Comparison of ENCODE assay signal across 18 cellular contexts in the genomic region with DNA sequence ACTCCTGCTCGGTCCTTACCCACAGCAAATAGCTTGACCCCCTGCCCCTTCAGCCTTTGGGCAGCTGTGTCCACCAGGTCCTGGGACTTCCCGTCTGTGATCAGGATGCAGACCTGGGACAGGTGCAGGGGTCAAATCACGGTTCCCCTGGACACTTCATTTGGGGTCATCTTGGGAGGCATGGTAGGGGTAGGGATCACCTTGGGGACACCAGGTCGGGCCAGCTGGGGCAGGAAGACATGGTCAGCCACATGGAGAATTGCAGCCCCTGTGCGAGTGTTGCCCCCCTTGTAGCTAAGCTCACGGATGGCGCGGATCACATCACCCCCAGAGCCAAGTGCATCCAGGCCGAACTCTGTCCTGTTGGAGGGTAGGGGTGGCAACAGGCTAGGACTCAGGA. TPM values are rescaled to one million over a fixed set of nuclear protein-coding genes. Genes with fewer than 3 reads are reported as not detected.
A peak's percentile ranks its signal among the peaks of the same experiment; 100 is the strongest.
DNase-seq lines count a peak whose midpoint lies in the region; ATAC-seq, FAIRE-seq and TF ChIP-seq lines count a peak whose summit lies in the region.
"Had no signal": no experiment of that assay in that cellular context is flagged by ENCODE, and none has a peak within 500 bp of the region (broad histone marks: within the 10 kb centered on the region; RNA-seq: fewer than 3 reads in every experiment).

No MANE protein-coding gene starts in this region.

- POLR2A ChIA-PET in A549 (lab: Yijun Ruan, JAX) (no interaction called here), GM10248 (lab: Yijun Ruan, JAX) (no interaction called here)
- POLR2A ChIA-PET in naive thymus-derived CD8-positive, alpha-beta T cell (lab: Charles Lee), result no interaction called here

- TF ChIP-seq RAD21 in A549 (conservative IDR thresholded peaks at IDR 0.05 in 1 of 2, IDR thresholded peaks at IDR 0.05 in 1 of 2), result no peak

- in situ Hi-C loops in astrocyte of the spinal cord (cut with HindIII; ENCODE audit: low sequenced_read_pairs), result no loop called here

- H3K27me3 Mint-ChIP-seq in naive thymus-derived CD8-positive, alpha-beta T cell, result peaks cover 16 to 70% (median 42%) of the 10 kb centered on the region in 5 donors

- no peak for TF ChIP-seq EP300 in A549 (IDR thresholded peaks at IDR 0.05)

- peak overlapping the region in 1 of 10 donors; percentile 56 for H3K27ac Mint-ChIP-seq in naive thymus-derived CD8-positive, alpha-beta T cell
- H3K27ac Mint-ChIP-seq: CD8-positive, alpha-beta memory T cell had no signal

- peak overlapping the region; percentile 96 for H3K4me2 ChIP-seq in A549

- H3K36me3 Mint-ChIP-seq in naive thymus-derived CD8-positive, alpha-beta T cell, result peaks cover 0 to 2% (median 0%) of the 10 kb centered on the region in 3 donors

- no peaks in the 10 kb centered on the region for H3K9me3 ChIP-seq in A549
- H3K9me3 ChIP-seq: BE2C, Peyer's patch, SJCRH30 had no signal

- H3K9me3 Mint-ChIP-seq in naive thymus-derived CD8-positive, alpha-beta T cell, result no peaks in the 10 kb centered on the region
- H3K9me3 Mint-ChIP-seq: CD8-positive, alpha-beta memory T cell had no signal

- CTCF ChIA-PET in A549 (lab: Yijun Ruan, JAX), result interaction anchor here (0.6 to 1.8 kb wide), 2 partner anchors 42 to 59 kb away, joined by 3 to 7 read pairs; a partner anchor contains a TSS
- CTCF ChIA-PET in GM10248 (lab: Yijun Ruan, JAX), result no interaction called here

- no peak overlapping the region for H3K4me3 Mint-ChIP-seq in naive thymus-derived CD8-positive, alpha-beta T cell
- H3K4me3 Mint-ChIP-seq: CD8-positive, alpha-beta memory T cell had no signal

- TF ChIP-seq CTCF in A549 (IDR thresholded peaks at IDR 0.05) (no peak), HFF-Myc (IDR thresholded peaks at IDR 0.05; ENCODE audit: low read depth, low read length, missing control alignments) (no peak), astrocyte of the spinal cord (IDR thresholded peaks at IDR 0.05; ENCODE audit: low read depth, low read length) (no peak), kidney epithelial cell (IDR thresholded peaks at IDR 0.05; ENCODE audit: insufficient read depth, low read length, poor library complexity, severe bottlenecking) (no peak), GM10248 (IDR thresholded peaks at IDR 0.05; ENCODE audit: control extremely low read depth, extremely low read depth, low read depth, missing control alignments) (no peak)

- peaks cover 5 to 17% (median 9%) of the 10 kb centered on the region in 4 donors for H3K4me1 Mint-ChIP-seq in naive thymus-derived CD8-positive, alpha-beta T cell

- H3K4me3 ChIP-seq in A549, result peak overlapping the region; percentile 84
- H3K4me3 ChIP-seq in HFF-Myc (replicated peaks; ENCODE audit: low read depth, low read length), result peak overlapping the region; percentile 56
- peak overlapping the region; percentile 48 for H3K4me3 ChIP-seq in astrocyte of the spinal cord (ENCODE audit: low read depth, low read length)
- H3K4me3 ChIP-seq in kidney epithelial cell (ENCODE audit: low read depth, low read length), result peak overlapping the region; percentile 64
- H3K4me3 ChIP-seq: SJCRH30 had no signal

- peak overlapping the region; percentile 99 to 100 for H3K27ac ChIP-seq in A549
- H3K27ac ChIP-seq: Peyer's patch, SJCRH30 had no signal

- peaks cover 2% of the 10 kb centered on the region for H3K36me3 ChIP-seq in kidney epithelial cell (ENCODE audit: control insufficient read depth, insufficient read depth, low read length)
- H3K36me3 ChIP-seq: BE2C, Peyer's patch had no signal

- peaks cover 66% of the 10 kb centered on the region for H3K4me1 ChIP-seq in A549
- H3K4me1 ChIP-seq: BE2C had no signal

- no peak for TF ChIP-seq POLR2A in A549 (IDR thresholded peaks at IDR 0.05; ENCODE audit: low read length)

- WGBS in A549 (ENCODE audit: missing lambda C conversion rate), result 66% methylated on average over 5 of the region's 9 CpGs

- no peak for ATAC-seq in A549
- ATAC-seq in naive thymus-derived CD8-positive, alpha-beta T cell, result no peak

- FAIRE-seq in A549 (lab: Jason Lieb, UNC), result no peak
- FAIRE-seq: A204.1, H1 had no signal

- DNase-seq in A549 (ENCODE audit: low read depth in 1 of 2, low spot score in 1 of 2) (no peak), HFF-Myc (ENCODE audit: extremely low read depth, low read depth) (no peak), astrocyte of the spinal cord (ENCODE audit: low read depth, low spot score) (no peak), kidney epithelial cell (ENCODE audit: low read depth) (no peak), DMS 273 (lab: John Stamatoyannopoulos, UW; ENCODE audit: unreplicated experiment) (no peak), GM10248 (ENCODE audit: extremely low spot score) (no peak), NCI-H226 (no peak)
- no peak for DNase-seq in naive thymus-derived CD8-positive, alpha-beta T cell
- DNase-seq: BE2C; CD8-positive, alpha-beta memory T cell; Karpas-422; NCI-H187 treated with DMSO at 0.1 percent for 48 hours; NCI-H82; Peyer's patch; SJCRH30 had no signal

- H3K27me3 ChIP-seq in kidney epithelial cell (ENCODE audit: control insufficient read depth, insufficient read depth, low read length), result no peaks in the 10 kb centered on the region
- H3K27me3 ChIP-seq: Peyer's patch, SJCRH30 had no signal

TF ChIP-seq in A549, 52 proteins besides CTCF, POLR2A, EP300 and RAD21 (continues in another document):
- TF ChIP-seq HDAC2 (IDR thresholded peaks at IDR 0.05) (no peak), EHMT2 (IDR thresholded peaks at IDR 0.05; ENCODE audit: low read depth) (no peak), SMC3 (IDR thresholded peaks at IDR 0.05) (no peak), HOXB13 (CRISPR knock-in tag; IDR thresholded peaks at IDR 0.05; ENCODE audit: low read depth) (no peak), SREBF2 (IDR thresholded peaks at IDR 0.05) (no peak), NPAS2 (CRISPR knock-in tag; IDR thresholded peaks at IDR 0.05; ENCODE audit: borderline replicate concordance) (no peak), ZNF302 (CRISPR knock-in tag; IDR thresholded peaks at IDR 0.05) (no peak)
- TF ChIP-seq, protein P1, sequence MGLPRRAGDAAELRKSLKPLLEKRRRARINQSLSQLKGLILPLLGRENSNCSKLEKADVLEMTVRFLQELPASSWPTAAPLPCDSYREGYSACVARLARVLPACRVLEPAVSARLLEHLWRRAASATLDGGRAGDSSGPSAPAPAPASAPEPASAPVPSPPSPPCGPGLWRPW (IDR thresholded peaks at IDR 0.05), result no peak
- TF ChIP-seq, protein P2, sequence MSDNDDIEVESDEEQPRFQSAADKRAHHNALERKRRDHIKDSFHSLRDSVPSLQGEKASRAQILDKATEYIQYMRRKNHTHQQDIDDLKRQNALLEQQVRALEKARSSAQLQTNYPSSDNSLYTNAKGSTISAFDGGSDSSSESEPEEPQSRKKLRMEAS (IDR thresholded peaks at IDR 0.05), result no peak

RNA-seq across cellular contexts. Expression of a gene that starts 1.8 kb away (rescaled TPM):
- polyA plus RNA-seq in A549 (2011; rRNA removed), result 36.5 and 63.0 TPM in 2 replicates
- 82.2 and 86.3 TPM in 2 replicates for polyA plus RNA-seq in A549 (2012; cell fraction: cytosol; rRNA removed)
- polyA plus RNA-seq in A549 (2012; cell fraction: nucleus; rRNA removed), result 979 and 1,138 TPM in 2 replicates
- 213 to 273 TPM (median 240 TPM) in 3 replicates for polyA plus RNA-seq in A549 (2017; fragmentation: RNase III; extraction: RNeasy Plus Mini Kit Qiagen cat#74134 plus additional on column Dnase treatment)
- 53.1 and 64.3 TPM in 2 replicates for polyA minus RNA-seq in A549 (2011; rRNA and poly(A)+ RNA removed)
- total RNA-seq in kidney epithelial cell, result 337 and 348 TPM in 2 replicates
- total RNA-seq in naive thymus-derived CD8-positive, alpha-beta T cell, result 1 to 10 TPM; 1.6 to 1.8 TPM
- polyA plus RNA-seq in naive thymus-derived CD8-positive, alpha-beta T cell, result under 1 TPM in 1 of 3 donors, not detected in 2; 0.27 TPM
- polyA plus RNA-seq: CD8-positive, alpha-beta memory T cell had no signal

RNA-seq across cellular contexts. Expression of a gene that starts 16.1 kb away (rescaled TPM):
- polyA plus RNA-seq in A549 (2011; rRNA removed) (279 and 338 TPM in 2 replicates), A549 (2017; fragmentation: RNase III; extraction: RNeasy Plus Mini Kit Qiagen cat#74134 plus additional on column Dnase treatment) (233 to 256 TPM (median 254 TPM) in 3 replicates)
- polyA plus RNA-seq in A549 (2012; cell fraction: cytosol; rRNA removed), result 390 and 409 TPM in 2 replicates
- polyA plus RNA-seq in A549 (2012; cell fraction: nucleus; rRNA removed), result 488 and 556 TPM in 2 replicates
- polyA minus RNA-seq in A549 (2011; rRNA and poly(A)+ RNA removed), result 677 and 753 TPM in 2 replicates
- total RNA-seq in kidney epithelial cell, result 413 and 435 TPM in 2 replicates
- total RNA-seq in naive thymus-derived CD8-positive, alpha-beta T cell, result 10 to 100 TPM; 78.8 to 83.4 TPM
- 100 to 1,000 TPM; 143 to 167 (median 151) TPM for polyA plus RNA-seq in naive thymus-derived CD8-positive, alpha-beta T cell

RNA-seq across cellular contexts. Expression of a gene that starts 28.2 kb away (rescaled TPM):
- polyA plus RNA-seq in A549 (2011; rRNA removed) (not detected in 2 replicates), A549 (2017; fragmentation: RNase III; extraction: RNeasy Plus Mini Kit Qiagen cat#74134 plus additional on column Dnase treatment) (0.21 TPM in 1 of 3 replicates, not detected in the others)
- 0.12 and 0.19 TPM in 2 replicates for polyA plus RNA-seq in A549 (2012; cell fraction: cytosol; rRNA removed)
- polyA plus RNA-seq in A549 (2012; cell fraction: nucleus; rRNA removed), result 1.0 and 2.2 TPM in 2 replicates
- not detected in 2 replicates for polyA minus RNA-seq in A549 (2011; rRNA and poly(A)+ RNA removed)
- total RNA-seq in kidney epithelial cell, result not detected in 2 replicates
- total RNA-seq in naive thymus-derived CD8-positive, alpha-beta T cell, result not detected
- not detected for polyA plus RNA-seq in naive thymus-derived CD8-positive, alpha-beta T cell
- total RNA-seq: CD8-positive, alpha-beta memory T cell; H1; NCI-H460; Peyer's patch; SJCRH30 had no signal
- polyA plus RNA-seq: CD8-positive, alpha-beta memory T cell; H1 had no signal

RNA-seq across cellular contexts. Expression of a gene that starts 29.8 kb away (rescaled TPM):
- 4.0 and 7.2 TPM in 2 replicates for polyA plus RNA-seq in A549 (2011; rRNA removed)
- polyA plus RNA-seq in A549 (2012; cell fraction: cytosol; rRNA removed), result 5.5 and 7.5 TPM in 2 replicates
- 78.7 and 80.5 TPM in 2 replicates for polyA plus RNA-seq in A549 (2012; cell fraction: nucleus; rRNA removed)
- 14.1 to 15.9 TPM (median 15.6 TPM) in 3 replicates for polyA plus RNA-seq in A549 (2017; fragmentation: RNase III; extraction: RNeasy Plus Mini Kit Qiagen cat#74134 plus additional on column Dnase treatment)
- polyA minus RNA-seq in A549 (2011; rRNA and poly(A)+ RNA removed), result 2.9 and 4.6 TPM in 2 replicates
- 26.1 and 39.1 TPM in 2 replicates for total RNA-seq in kidney epithelial cell
- under 1 TPM in 1 of 2 experiments, not detected in 1; 0.25 TPM for total RNA-seq in naive thymus-derived CD8-positive, alpha-beta T cell
- not detected for polyA plus RNA-seq in naive thymus-derived CD8-positive, alpha-beta T cell
- total RNA-seq: CD8-positive, alpha-beta memory T cell; H1; NCI-H460 had no signal
- polyA plus RNA-seq: CD8-positive, alpha-beta memory T cell had no signal

RNA-seq across cellular contexts. Expression of a gene that starts 36.7 kb away (rescaled TPM):
- polyA plus RNA-seq in A549 (2011; rRNA removed) (8.4 and 15.0 TPM in 2 replicates), A549 (2017; fragmentation: RNase III; extraction: RNeasy Plus Mini Kit Qiagen cat#74134 plus additional on column Dnase treatment) (19.6 to 21.1 TPM (median 20.9 TPM) in 3 replicates)
- polyA plus RNA-seq in A549 (2012; cell fraction: cytosol; rRNA removed), result 7.0 and 8.9 TPM in 2 replicates
- 57.5 and 76.0 TPM in 2 replicates for polyA plus RNA-seq in A549 (2012; cell fraction: nucleus; rRNA removed)
- polyA minus RNA-seq in A549 (2011; rRNA and poly(A)+ RNA removed), result 9.4 and 15.1 TPM in 2 replicates
- 22.4 and 24.1 TPM in 2 replicates for total RNA-seq in kidney epithelial cell
- total RNA-seq in naive thymus-derived CD8-positive, alpha-beta T cell, result 1 to 10 TPM; 2.4 to 3.0 TPM
- 1 to 10 TPM; 1.1 to 3.3 (median 1.9) TPM for polyA plus RNA-seq in naive thymus-derived CD8-positive, alpha-beta T cell

Comparison
In these comparisons a context has a peak if more than half of its experiments do, and no peak if none do; other contexts are left out.
1. RNA of a gene that starts 1.8 kb away (total RNA-seq): 337 to 348 TPM in kidney epithelial cell; 1.6 to 1.8 TPM in naive thymus-derived CD8-positive, alpha-beta T cell; every median in the first group is over 100 times any median in the second.
2. Peak in every context shown above with its lines, with median percentiles within 50 percentile points of each other: H3K4me3 ChIP-seq.